In genomic region chr6:15801912-15802311, GRCh38 we compare ENCODE assay signal across 8 cellular contexts.
"Had no signal": no experiment of that assay in that cellular context is flagged by ENCODE, and none has a peak within 500 bp of the region (broad histone marks: within the 10 kb centered on the region; RNA-seq: fewer than 3 reads in every experiment).

No MANE protein-coding gene starts in this region.

- H3K27ac ChIP-seq: HL-60, KMS-11 had no signal

- FAIRE-seq: HepG2, HTR-8/SVneo had no signal

- ATAC-seq: HepG2 had no signal

- H3K4me2 ChIP-seq: KMS-11 had no signal

- DNase-seq: IMR-90, Karpas-422, KBM-7, KG1 had no signal

- H3K9ac ChIP-seq: KMS-11 had no signal
